19 cellular contexts compared by ENCODE assay signal in genomic region chr1:59159557-59160203, GRCh38.
"Had no signal": no experiment of that assay in that cellular context is flagged by ENCODE, and none has a peak within 500 bp of the region (broad histone marks: within the 10 kb centered on the region; RNA-seq: fewer than 3 reads in every experiment).

No MANE protein-coding gene starts in this region.

- H3K27me3 ChIP-seq: esophagus squamous epithelium, pancreas, sigmoid colon, spleen, thyroid gland had no signal

- DNase-seq: dermis blood vessel endothelial cell; effector memory CD4-positive, alpha-beta T cell; esophagus squamous epithelium; head of caudate nucleus; mesenchymal stem cell; mucosa of descending colon; naive B cell; pancreas; retina; sigmoid colon; spleen; stimulated activated naive B cell treated with anti-CD40 and anti-IgM and Interleukin-4, amounts not matched to agents 10 μg/mL and 1 μg/mL and 100 μg/mL, for 72 hours; stimulated activated naive CD8-positive, alpha-beta T cell treated with anti-CD3 and anti-CD28 coated beads, Interleukin-15, amount 100 ng/mL, for 72 hours; thyroid gland had no signal

- ATAC-seq: left lobe of liver; mucosa of descending colon; natural killer cell treated with Interleukin-12 subunit alpha and Interleukin-12 subunit beta and Interleukin-15 and Interleukin-18, amount 100 ng/mL, for 72 hours; pancreas; stimulated activated naive B cell treated with anti-CD40 and anti-IgM and Interleukin-4, amounts not matched to agents 10 μg/mL and 1 μg/mL and 100 μg/mL, for 72 hours; stimulated activated naive CD8-positive, alpha-beta T cell treated with anti-CD3 and anti-CD28 coated beads, Interleukin-15, amount 100 ng/mL, for 72 hours had no signal

- H3K9me3 ChIP-seq: pancreas, sigmoid colon, thyroid gland had no signal

- H3K36me3 ChIP-seq: esophagus squamous epithelium, neutrophil, pancreas, sigmoid colon, spleen, thyroid gland had no signal

- H3K4me3 ChIP-seq: coronary artery, esophagus squamous epithelium, mucosa of descending colon, pancreas, sigmoid colon, skin epidermis, spleen, thyroid gland had no signal

- H3K27ac ChIP-seq: esophagus squamous epithelium, neutrophil, pancreas, sigmoid colon, spleen, thyroid gland had no signal
